19 cellular contexts compared by ENCODE assay signal in the genomic region with DNA sequence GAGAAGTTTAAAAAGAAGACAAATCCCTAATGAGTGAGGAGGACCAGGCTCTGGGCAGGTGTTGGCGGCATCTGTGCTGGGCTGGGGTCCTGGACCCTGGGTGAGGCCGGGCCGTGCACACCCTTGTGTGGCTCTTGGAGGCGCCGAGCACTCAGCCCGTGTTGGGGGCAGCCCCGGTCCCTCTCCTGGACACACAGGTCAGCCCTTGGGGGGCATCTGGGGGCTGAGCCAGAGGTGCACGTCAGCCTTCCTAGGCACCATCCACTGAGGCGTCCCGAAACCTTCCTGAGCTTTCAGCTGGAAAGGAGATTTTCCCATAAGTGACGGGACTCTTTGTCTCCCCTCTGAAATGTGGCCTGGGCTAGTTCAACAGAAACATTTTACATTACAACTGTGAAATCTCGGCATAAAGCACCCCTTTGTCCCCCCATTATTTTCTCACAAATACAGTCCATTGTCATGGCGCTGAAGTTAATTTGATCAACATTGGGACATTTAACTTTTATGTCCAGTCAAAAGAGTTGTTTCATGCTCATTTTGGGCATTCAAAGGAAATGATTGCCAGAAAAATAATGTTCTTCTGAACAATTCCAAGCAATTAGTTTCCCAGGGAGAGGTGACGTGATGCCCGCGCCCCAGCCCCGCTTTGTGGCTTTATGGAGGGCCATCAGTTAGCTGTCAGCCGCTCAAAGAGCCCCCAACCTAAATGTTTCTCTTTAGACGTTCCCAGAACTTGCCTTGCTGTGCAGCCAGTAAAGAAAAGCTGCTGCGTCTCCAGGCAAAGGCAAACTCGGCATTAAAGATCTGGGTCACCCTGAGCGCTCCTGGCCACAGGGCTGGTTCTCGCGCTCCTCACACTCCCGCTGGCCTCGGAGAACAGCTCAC.
DNase-seq lines count a peak whose midpoint lies in the region; ATAC-seq and TF ChIP-seq lines count a peak whose summit lies in the region.
"Had no signal": no experiment of that assay in that cellular context is flagged by ENCODE, and none has a peak within 500 bp of the region (broad histone marks: within the 10 kb centered on the region; RNA-seq: fewer than 3 reads in every experiment).

No MANE protein-coding gene starts in this region.

- no peaks in the 10 kb centered on the region for H3K9me3 ChIP-seq in SJSA1 (replicated peaks)
- H3K9me3 ChIP-seq: thoracic aorta had no signal

- ATAC-seq in HG03135 (IDR thresholded peaks at IDR 0.05; ENCODE audit: unreplicated experiment) (no peak), SK-N-SH treated with all-trans-retinoic acid at 6 μM for 48 hours (no peak), GM18909 (IDR thresholded peaks at IDR 0.05; ENCODE audit: poor library complexity, unreplicated experiment) (no peak)
- ATAC-seq: activated naive CD8-positive, alpha-beta T cell treated with anti-CD3 and anti-CD28 coated beads, Interleukin-2, amount 50 U/mL, for 24 hours; effector memory CD8-positive, alpha-beta T cell had no signal

- peaks cover 49% of the 10 kb centered on the region for H3K4me1 ChIP-seq in SJSA1 (replicated peaks)

- intact Hi-C loops in head of caudate nucleus (cut with DNase I) = no loop called here

- H3K4me3 ChIP-seq in SJSA1 = no peak overlapping the region
- H3K4me3 ChIP-seq: thoracic aorta had no signal

- H3K36me3 ChIP-seq in SJSA1 = peaks cover 52% of the 10 kb centered on the region

- no peak for DNase-seq in SJSA1 (ENCODE audit: low read depth in 1 of 2, low spot score in 2 of 2)
- DNase-seq in head of caudate nucleus = peak in 34 of 42 donors; percentile 3 to 76 (median 34)
- peak; percentile 86 for DNase-seq in mesenteric fat pad (ENCODE audit: low spot score)
- peak in 10 of 49 donors; percentile 21 to 66 (median 47) for DNase-seq in substantia nigra (lab: John Stamatoyannopoulos, UW)
- DNase-seq in hippocampal formation (lab: John Stamatoyannopoulos, UW) = no peak
- DNase-seq: activated CD4-positive, CD25-positive, alpha-beta regulatory T cell treated with anti-CD3 and anti-CD28 coated beads, Interleukin-2, amount 50 U/mL, for 72 hours; activated naive CD8-positive, alpha-beta T cell treated with anti-CD3 and anti-CD28 coated beads, Interleukin-2, amount 50 U/mL, for 24 hours; AML-193; central memory CD4-positive, alpha-beta T cell; effector memory CD8-positive, alpha-beta T cell; NCI-H1436 treated with DMSO at 0.1 percent for 48 hours; NCI-H2171 treated with DMSO at 0.1 percent for 48 hours; NCI-H748 treated with DMSO at 0.1 percent for 48 hours; small intestine; stimulated activated CD4-positive, alpha-beta T cell treated with anti-CD3 and anti-CD28 coated beads, Interleukin-4, amount 100 ng/mL, for 4 hours had no signal

- H3K27me3 ChIP-seq in SJSA1 (replicated peaks) = no peaks in the 10 kb centered on the region

- H3K27ac ChIP-seq in SJSA1 (peak overlapping the region; percentile 80), substantia nigra (ENCODE audit: low read depth, low read length, poor library complexity, severe bottlenecking) (peak overlapping the region; percentile 98)
- H3K27ac ChIP-seq: thoracic aorta had no signal

TF ChIP-seq in SK-N-SH treated with all-trans-retinoic acid at 6 μM for 48 hours, 23 proteins besides CTCF, POLR2A, EP300 and RAD21 (continues in another document):
- TF ChIP-seq CSDC2 (CRISPR knock-in tag; IDR thresholded peaks at IDR 0.05) = no peak
- no peak for TF ChIP-seq ZFP3 (CRISPR knock-in tag; IDR thresholded peaks at IDR 0.05)
- TF ChIP-seq BACH2 (CRISPR knock-in tag; IDR thresholded peaks at IDR 0.05; ENCODE audit: borderline replicate concordance) = no peak
- TF ChIP-seq ISL1 (CRISPR knock-in tag; IDR thresholded peaks at IDR 0.05) = no peak
- no peak for TF ChIP-seq ESRRG (CRISPR knock-in tag; IDR thresholded peaks at IDR 0.05)
- TF ChIP-seq CREB5 (CRISPR knock-in tag; IDR thresholded peaks at IDR 0.05; ENCODE audit: low read depth) = no peak
- TF ChIP-seq, protein P1, sequence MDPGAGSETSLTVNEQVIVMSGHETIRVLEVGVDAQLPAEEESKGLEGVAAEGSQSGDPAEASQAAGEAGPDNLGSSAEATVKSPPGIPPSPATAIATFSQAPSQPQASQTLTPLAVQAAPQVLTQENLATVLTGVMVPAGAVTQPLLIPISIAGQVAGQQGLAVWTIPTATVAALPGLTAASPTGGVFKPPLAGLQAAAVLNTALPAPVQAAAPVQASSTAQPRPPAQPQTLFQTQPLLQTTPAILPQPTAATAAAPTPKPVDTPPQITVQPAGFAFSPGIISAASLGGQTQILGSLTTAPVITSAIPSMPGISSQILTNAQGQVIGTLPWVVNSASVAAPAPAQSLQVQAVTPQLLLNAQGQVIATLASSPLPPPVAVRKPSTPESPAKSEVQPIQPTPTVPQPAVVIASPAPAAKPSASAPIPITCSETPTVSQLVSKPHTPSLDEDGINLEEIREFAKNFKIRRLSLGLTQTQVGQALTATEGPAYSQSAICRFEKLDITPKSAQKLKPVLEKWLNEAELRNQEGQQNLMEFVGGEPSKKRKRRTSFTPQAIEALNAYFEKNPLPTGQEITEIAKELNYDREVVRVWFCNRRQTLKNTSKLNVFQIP (CRISPR knock-in tag; IDR thresholded peaks at IDR 0.05; ENCODE audit: borderline replicate concordance, low read depth) = no peak
- no peak for TF ChIP-seq RARB (CRISPR knock-in tag; IDR thresholded peaks at IDR 0.05)
- no peak for TF ChIP-seq ZC3H10 (CRISPR knock-in tag; IDR thresholded peaks at IDR 0.05)
- TF ChIP-seq ZFP30 (CRISPR knock-in tag; IDR thresholded peaks at IDR 0.05) = no peak
- TF ChIP-seq ZNF8 (CRISPR knock-in tag; IDR thresholded peaks at IDR 0.05) = no peak
- TF ChIP-seq ARNTL (CRISPR knock-in tag; IDR thresholded peaks at IDR 0.05; ENCODE audit: borderline replicate concordance, low read depth) = no peak
- TF ChIP-seq OSR1 (CRISPR knock-in tag; IDR thresholded peaks at IDR 0.05) = no peak
- TF ChIP-seq CSRNP3 (CRISPR knock-in tag; IDR thresholded peaks at IDR 0.05) = no peak
- TF ChIP-seq GLIS3 (CRISPR knock-in tag; IDR thresholded peaks at IDR 0.05) = no peak
- TF ChIP-seq TSHZ2 (CRISPR knock-in tag; IDR thresholded peaks at IDR 0.05) = no peak

Comparison
In these comparisons a context has a peak if more than half of its experiments do, and no peak if none do; other contexts are left out.
1. DNase-seq: peak in head of caudate nucleus (34 of 42) and mesenteric fat pad (single experiment); none in SJSA1 (0 of 2) and hippocampal formation (0 of 2).